ENCODE assay signal across 8 cellular contexts in genomic region chr5:12586406-12586805, GRCh38.
"Had no signal": no experiment of that assay in that cellular context is flagged by ENCODE, and none has a peak within 500 bp of the region (broad histone marks: within the 10 kb centered on the region; RNA-seq: fewer than 3 reads in every experiment).

No MANE protein-coding gene starts in this region.

- H3K9ac ChIP-seq: GM23248, KMS-11 had no signal

- H3K4me2 ChIP-seq: KMS-11 had no signal

- H3K27ac ChIP-seq: GM23248, KMS-11 had no signal

- H3K4me3 ChIP-seq: GM23248 had no signal

- DNase-seq: GM23248, GOT3, H9, HCEC 1CT, KBM-7 had no signal

- FAIRE-seq: H54, HTR-8/SVneo had no signal

- H2AFZ ChIP-seq: GM23248 had no signal
